In the genomic region with DNA sequence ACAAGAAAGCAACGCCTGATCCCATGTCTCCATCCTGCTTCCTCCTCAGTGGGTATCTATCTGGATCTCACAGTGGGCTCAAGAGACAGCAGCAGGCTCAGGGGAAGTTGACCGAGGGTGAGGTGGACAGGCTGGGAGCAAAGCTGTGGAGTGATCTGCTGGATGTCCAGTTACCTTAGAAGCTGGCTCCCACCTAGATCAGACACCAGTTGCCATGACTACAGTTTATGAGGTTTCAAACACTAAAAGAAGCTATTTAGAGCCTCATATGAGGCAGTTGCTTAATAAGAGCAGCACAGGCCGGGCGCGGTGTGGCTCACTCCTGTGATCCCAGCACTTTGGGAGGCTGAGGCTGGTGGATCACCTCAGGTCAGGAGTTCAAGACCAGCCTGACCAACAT, we compare ENCODE assay signal across 1 cellular context.
TF ChIP-seq lines count a peak whose summit lies in the region.

No MANE protein-coding gene starts in this region.

TF ChIP-seq in GM12878, 131 proteins besides CTCF, POLR2A, EP300 and RAD21:
- peak; percentile 54; the same call in 1 of the 2 replicates for TF ChIP-seq BMI1 (IDR thresholded peaks at IDR 0.05; ENCODE audit: borderline replicate concordance)
- TF ChIP-seq, protein P1, sequence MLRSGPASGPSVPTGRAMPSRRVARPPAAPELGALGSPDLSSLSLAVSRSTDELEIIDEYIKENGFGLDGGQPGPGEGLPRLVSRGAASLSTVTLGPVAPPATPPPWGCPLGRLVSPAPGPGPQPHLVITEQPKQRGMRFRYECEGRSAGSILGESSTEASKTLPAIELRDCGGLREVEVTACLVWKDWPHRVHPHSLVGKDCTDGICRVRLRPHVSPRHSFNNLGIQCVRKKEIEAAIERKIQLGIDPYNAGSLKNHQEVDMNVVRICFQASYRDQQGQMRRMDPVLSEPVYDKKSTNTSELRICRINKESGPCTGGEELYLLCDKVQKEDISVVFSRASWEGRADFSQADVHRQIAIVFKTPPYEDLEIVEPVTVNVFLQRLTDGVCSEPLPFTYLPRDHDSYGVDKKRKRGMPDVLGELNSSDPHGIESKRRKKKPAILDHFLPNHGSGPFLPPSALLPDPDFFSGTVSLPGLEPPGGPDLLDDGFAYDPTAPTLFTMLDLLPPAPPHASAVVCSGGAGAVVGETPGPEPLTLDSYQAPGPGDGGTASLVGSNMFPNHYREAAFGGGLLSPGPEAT (IDR thresholded peaks at IDR 0.05; ENCODE audit: low read depth) = no peak
